In the genomic region with DNA sequence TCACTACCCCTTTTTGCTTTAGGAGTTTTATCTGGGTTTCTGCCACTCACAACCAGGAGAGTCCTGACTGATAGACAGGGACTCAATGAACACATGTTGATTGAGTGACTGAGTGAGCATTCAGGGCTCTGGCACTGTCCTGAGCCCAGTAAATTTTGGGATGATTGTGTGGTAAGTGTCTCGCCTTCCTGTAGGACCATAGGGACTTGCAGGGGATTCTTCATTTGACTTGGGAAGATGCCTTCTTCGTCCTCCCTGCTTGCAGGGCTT, we compare ENCODE assay signal across 20 cellular contexts.
"Had no signal": no experiment of that assay in that cellular context is flagged by ENCODE, and none has a peak within 500 bp of the region (broad histone marks: within the 10 kb centered on the region; RNA-seq: fewer than 3 reads in every experiment).

No MANE protein-coding gene starts in this region.

- DNase-seq: foreskin keratinocyte; head of caudate nucleus; mucosa of descending colon; natural killer cell; occipital lobe; psoas muscle; retina; right lobe of liver; stimulated activated CD4-positive, alpha-beta T cell treated with anti-CD3 and anti-CD28 coated beads, Interleukin-4, amount 100 ng/mL, for 1 hour; stimulated activated CD8-positive, alpha-beta memory T cell treated with anti-CD3 and anti-CD28 coated beads, Interleukin-4, amount 100 ng/mL, for 48 hours; stimulated activated naive CD8-positive, alpha-beta T cell treated with anti-CD3 and anti-CD28 coated beads, Interleukin-15, Interleukin-2, amounts not matched to agents 100 U/mL and 50 U/mL, for 24 hours; tibial artery; upper lobe of right lung had no signal

- H3K79me2 ChIP-seq: hepatocyte, parathyroid adenoma had no signal

- H3K4me3 Mint-ChIP-seq: dendritic cell treated with granulocyte-macrophage colony-stimulating factor and Interleukin-4, amounts not matched to agents 40 ng/mL and 50 ng/mL, for 4 days; natural killer cell; neural progenitor cell; stimulated activated effector memory CD8-positive, alpha-beta T cell treated with anti-CD3 and anti-CD28 coated beads, Interleukin-12 subunit alpha, Interleukin-12 subunit beta, amount 100 ng/mL, for 72 hours had no signal

- H3K9me3 Mint-ChIP-seq: dendritic cell treated with granulocyte-macrophage colony-stimulating factor and Interleukin-4, amounts not matched to agents 40 ng/mL and 50 ng/mL, for 4 days; natural killer cell; neural progenitor cell; stimulated activated effector memory CD8-positive, alpha-beta T cell treated with anti-CD3 and anti-CD28 coated beads, Interleukin-12 subunit alpha, Interleukin-12 subunit beta, amount 100 ng/mL, for 72 hours had no signal

- H3K27ac Mint-ChIP-seq: dendritic cell treated with granulocyte-macrophage colony-stimulating factor and Interleukin-4, amounts not matched to agents 40 ng/mL and 50 ng/mL, for 4 days; natural killer cell; neural progenitor cell; stimulated activated effector memory CD8-positive, alpha-beta T cell treated with anti-CD3 and anti-CD28 coated beads, Interleukin-12 subunit alpha, Interleukin-12 subunit beta, amount 100 ng/mL, for 72 hours had no signal

- ATAC-seq: foreskin keratinocyte; natural killer cell; psoas muscle; right lobe of liver; stimulated activated effector memory CD8-positive, alpha-beta T cell treated with anti-CD3 and anti-CD28 coated beads, Interleukin-12 subunit alpha, Interleukin-12 subunit beta, amount 100 ng/mL, for 72 hours; stimulated activated naive CD8-positive, alpha-beta T cell treated with anti-CD3 and anti-CD28 coated beads, Interleukin-15, Interleukin-2, amounts not matched to agents 100 U/mL and 50 U/mL, for 24 hours; upper lobe of right lung had no signal

- H3K36me3 Mint-ChIP-seq: natural killer cell; neural progenitor cell; stimulated activated effector memory CD8-positive, alpha-beta T cell treated with anti-CD3 and anti-CD28 coated beads, Interleukin-12 subunit alpha, Interleukin-12 subunit beta, amount 100 ng/mL, for 72 hours had no signal

- H3K4me1 ChIP-seq: psoas muscle had no signal

- FAIRE-seq: colon had no signal

- H3K4me2 ChIP-seq: hepatocyte, neural progenitor cell had no signal

- H2AFZ ChIP-seq: hepatocyte, neural progenitor cell, parathyroid adenoma had no signal

- H3K36me3 ChIP-seq: neural progenitor cell, right lobe of liver, tibial artery, upper lobe of right lung, vagina had no signal

- H3K4me3 ChIP-seq: hepatocyte, mucosa of descending colon, neural progenitor cell, psoas muscle, right lobe of liver, tibial artery, upper lobe of right lung, vagina had no signal

- H3K9me3 ChIP-seq: mucosa of descending colon, psoas muscle, right lobe of liver, tibial artery, upper lobe of right lung, vagina had no signal

- H3K27me3 ChIP-seq: foreskin keratinocyte, hepatocyte, right lobe of liver, tibial artery, upper lobe of right lung, vagina had no signal

- H3K27ac ChIP-seq: foreskin keratinocyte, hepatocyte, neural progenitor cell, parathyroid adenoma, psoas muscle, right lobe of liver, tibial artery, upper lobe of right lung, vagina had no signal

- H3K9ac ChIP-seq: neural progenitor cell, parathyroid adenoma had no signal
